In the genomic region with DNA sequence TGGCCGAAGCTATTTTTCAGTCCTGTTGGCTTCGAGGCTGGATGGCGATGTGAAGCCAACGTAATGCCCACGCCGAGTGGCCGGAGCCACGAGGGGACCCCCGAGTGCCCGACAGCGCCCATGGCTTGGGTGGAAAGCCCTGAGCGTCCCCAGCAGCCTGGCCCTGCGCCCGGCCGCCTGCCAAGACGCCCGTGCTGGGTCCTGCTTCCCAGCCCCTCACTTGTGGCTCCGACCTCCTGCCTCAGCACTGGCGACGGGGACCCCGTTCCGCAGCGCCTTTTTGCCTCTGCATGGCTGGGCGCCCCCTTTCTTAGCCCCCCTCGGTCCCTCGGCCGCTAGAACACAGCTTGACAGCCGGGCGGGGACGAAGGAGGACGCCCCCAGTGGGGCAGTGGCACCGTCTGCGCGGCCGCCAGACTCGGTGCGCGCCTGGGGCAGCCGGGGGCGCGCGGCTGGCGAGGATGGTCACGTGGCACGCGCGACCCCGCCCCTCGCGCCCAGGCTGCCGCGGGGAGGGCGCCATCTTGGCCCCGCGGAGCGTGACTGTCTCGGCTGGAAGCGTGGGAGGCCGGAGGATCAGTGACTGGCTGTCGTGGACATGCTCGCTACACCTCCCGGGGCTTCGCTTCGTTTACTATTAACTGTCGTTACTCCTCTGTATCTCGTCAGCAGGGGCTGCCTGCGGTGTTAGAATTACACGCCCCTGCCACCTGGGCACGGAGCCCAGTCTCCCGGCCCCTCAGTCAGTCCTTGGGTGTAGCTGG, we compare ENCODE assay signal across 8 cellular contexts. TPM values are rescaled to one million over a fixed set of nuclear protein-coding genes. Genes with fewer than 3 reads are reported as not detected.
DNase-seq lines count a peak whose midpoint lies in the region; ATAC-seq and TF ChIP-seq lines count a peak whose summit lies in the region.

No MANE protein-coding gene starts in this region.

- ATAC-seq in GM21528 (IDR thresholded peaks at IDR 0.05; ENCODE audit: low FRiP score, unreplicated experiment): peak; percentile 78

- peaks cover 2% of the 10 kb centered on the region for H3K36me3 Mint-ChIP-seq in activated naive CD4-positive, alpha-beta T cell treated with anti-CD3 and anti-CD28 coated beads, Interleukin-2, amount 50 U/mL, for 24 hours
- H3K36me3 Mint-ChIP-seq in glutamatergic neuron (ENCODE audit: unreplicated experiment) (no peaks in the 10 kb centered on the region), osteocyte (ENCODE audit: unreplicated experiment) (no peaks in the 10 kb centered on the region)

- peak overlapping the region; percentile 73 for H3K4me3 ChIP-seq in thymus (ENCODE audit: low read length)

- H3K27me3 Mint-ChIP-seq in activated naive CD4-positive, alpha-beta T cell treated with anti-CD3 and anti-CD28 coated beads, Interleukin-2, amount 50 U/mL, for 24 hours: peaks cover 14% of the 10 kb centered on the region
- no peaks in the 10 kb centered on the region for H3K27me3 Mint-ChIP-seq in glutamatergic neuron (ENCODE audit: unreplicated experiment)
- no peaks in the 10 kb centered on the region for H3K27me3 Mint-ChIP-seq in osteocyte (ENCODE audit: unreplicated experiment)

- H3K4me1 Mint-ChIP-seq in activated naive CD4-positive, alpha-beta T cell treated with anti-CD3 and anti-CD28 coated beads, Interleukin-2, amount 50 U/mL, for 24 hours: peaks cover 26% of the 10 kb centered on the region
- H3K4me1 Mint-ChIP-seq in glutamatergic neuron (ENCODE audit: low read depth, unreplicated experiment): peaks cover 11% of the 10 kb centered on the region
- peaks cover 26% of the 10 kb centered on the region for H3K4me1 Mint-ChIP-seq in osteocyte (ENCODE audit: unreplicated experiment)

- 2% methylated on average over 70 of the region's 70 CpGs for WGBS in thymus

- peaks cover 22% of the 10 kb centered on the region for H3K27me3 ChIP-seq in thymus (ENCODE audit: control insufficient read depth, insufficient read depth)

- no peaks in the 10 kb centered on the region for H3K9me3 ChIP-seq in thymus (ENCODE audit: control insufficient read depth)

- H3K9me3 Mint-ChIP-seq in activated naive CD4-positive, alpha-beta T cell treated with anti-CD3 and anti-CD28 coated beads, Interleukin-2, amount 50 U/mL, for 24 hours: peaks cover 11% of the 10 kb centered on the region
- peaks cover 9% of the 10 kb centered on the region for H3K9me3 Mint-ChIP-seq in glutamatergic neuron (ENCODE audit: unreplicated experiment)
- H3K9me3 Mint-ChIP-seq in osteocyte (ENCODE audit: unreplicated experiment): no peaks in the 10 kb centered on the region

- H3K36me3 ChIP-seq in thymus (ENCODE audit: control insufficient read depth, insufficient read depth): no peaks in the 10 kb centered on the region

- peaks cover 11% of the 10 kb centered on the region for H3K4me1 ChIP-seq in thymus (ENCODE audit: control insufficient read depth, insufficient read depth, low read length)

- DNase-seq in DMS53 (lab: John Stamatoyannopoulos, UW) (peak; percentile 84), HuH-7.5 (ENCODE audit: low spot score) (peak; percentile 54), SK-N-DZ (ENCODE audit: low spot score) (peak; percentile 62), glutamatergic neuron (peak; percentile 79), osteocyte (ENCODE audit: extremely low spot score, unreplicated experiment) (peak; percentile 93)

- H3K27ac ChIP-seq in thymus (ENCODE audit: low read depth): peak overlapping the region; percentile 46

- H3K27ac Mint-ChIP-seq in activated naive CD4-positive, alpha-beta T cell treated with anti-CD3 and anti-CD28 coated beads, Interleukin-2, amount 50 U/mL, for 24 hours: peak overlapping the region; percentile 92
- peak overlapping the region; percentile 20 for H3K27ac Mint-ChIP-seq in glutamatergic neuron (ENCODE audit: unreplicated experiment)
- peak overlapping the region; percentile 95 for H3K27ac Mint-ChIP-seq in osteocyte (ENCODE audit: unreplicated experiment)

- H3K4me3 Mint-ChIP-seq in activated naive CD4-positive, alpha-beta T cell treated with anti-CD3 and anti-CD28 coated beads, Interleukin-2, amount 50 U/mL, for 24 hours: peak overlapping the region; percentile 90
- H3K4me3 Mint-ChIP-seq in glutamatergic neuron (ENCODE audit: unreplicated experiment) (peak overlapping the region; percentile 85), osteocyte (ENCODE audit: unreplicated experiment) (peak overlapping the region; percentile 85)

- TF ChIP-seq CTCF in glutamatergic neuron (IDR thresholded peaks at IDR 0.05; ENCODE audit: partially characterized antibody, unreplicated experiment) (no peak), osteocyte (IDR thresholded peaks at IDR 0.05) (no peak)

RNA-seq across cellular contexts. Expression of a gene that starts 0.6 kb away (rescaled TPM):
- polyA plus RNA-seq in SK-N-DZ (2014; cell fraction: cytosol; rRNA removed): 11.2 and 13.3 TPM in 2 replicates
- 4.1 and 5.6 TPM in 2 replicates for polyA plus RNA-seq in SK-N-DZ (2014; cell fraction: nucleus; rRNA removed)
- 15.9 TPM for total RNA-seq in glutamatergic neuron (ENCODE audit: unreplicated experiment)
- total RNA-seq in osteocyte: 21.1 and 22.0 TPM in 2 replicates
- polyA plus RNA-seq in thymus: 3.5 TPM

RNA-seq across cellular contexts. Expression of a gene that starts 13.2 kb away (rescaled TPM):
- 21.5 and 26.1 TPM in 2 replicates for polyA plus RNA-seq in SK-N-DZ (2014; cell fraction: cytosol; rRNA removed)
- polyA plus RNA-seq in SK-N-DZ (2014; cell fraction: nucleus; rRNA removed): 10.6 and 11.6 TPM in 2 replicates
- total RNA-seq in glutamatergic neuron (ENCODE audit: unreplicated experiment) (17.7 TPM), osteocyte (37.8 and 42.2 TPM in 2 replicates)
- 57.0 TPM for polyA plus RNA-seq in thymus

Comparison
In these comparisons a context has a peak if more than half of its experiments do, and no peak if none do; other contexts are left out.
1. Peak in every context shown above with its lines: DNase-seq, ATAC-seq, H3K4me3 ChIP-seq and H3K27ac ChIP-seq.
2. H3K27ac Mint-ChIP-seq: peak in every context shown above with its lines; median percentile 95 in osteocyte; 92 in activated naive CD4-positive, alpha-beta T cell treated with anti-CD3 and anti-CD28 coated beads, Interleukin-2, amount 50 U/mL, for 24 hours; 20 in glutamatergic neuron.